Comparison of ENCODE assay signal across 8 cellular contexts in the genomic region with DNA sequence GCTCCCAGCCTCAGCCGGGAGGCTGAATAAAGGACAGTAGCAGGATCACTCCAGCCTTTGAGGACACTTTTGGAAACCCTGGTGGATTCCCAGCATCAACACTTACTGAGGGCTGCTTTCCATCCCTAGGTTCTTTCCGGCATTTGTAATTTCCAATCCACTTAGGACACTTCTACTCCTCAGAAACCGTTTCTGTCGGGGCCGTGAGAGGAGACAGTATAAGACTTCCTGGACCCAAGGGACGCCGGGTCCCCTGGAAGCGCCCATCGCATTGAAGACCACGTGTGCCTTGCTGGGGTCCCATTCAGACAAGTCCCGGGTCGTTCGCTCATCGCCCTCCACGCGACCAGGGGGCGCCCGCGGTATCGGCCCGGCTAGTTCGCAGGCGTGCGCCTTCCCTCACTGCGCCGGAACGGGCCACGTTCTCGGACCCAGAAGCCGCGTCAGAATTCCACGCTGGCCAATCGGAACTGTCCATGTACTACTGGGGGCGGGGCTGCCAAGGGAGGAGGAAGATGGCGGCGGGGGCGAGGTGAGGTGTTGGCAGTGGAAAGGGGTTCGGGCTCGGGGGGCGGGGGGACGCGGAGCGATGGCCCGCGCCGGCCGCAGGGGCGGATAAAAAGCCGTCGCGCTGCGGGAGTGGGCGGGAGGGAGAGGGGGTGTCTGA. TPM values are rescaled to one million over a fixed set of nuclear protein-coding genes. Genes with fewer than 3 reads are reported as not detected.
DNase-seq lines count a peak whose midpoint lies in the region; ATAC-seq and TF ChIP-seq lines count a peak whose summit lies in the region.

A gene (plus strand): TSS at position 479 of the 667 bp plus-strand sequence. CDS start 202 bp downstream, outside the sequence.

- peak; percentile 34 to 66 for TF ChIP-seq RAD21 in liver (IDR thresholded peaks at IDR 0.05)

- under 1% methylated on average over 53 of the region's 53 CpGs for WGBS in liver

- no peaks in the 10 kb centered on the region for H3K9me3 ChIP-seq in CD4-positive, alpha-beta T cell (ENCODE audit: control insufficient read depth, low read length)
- no peaks in the 10 kb centered on the region for H3K9me3 ChIP-seq in liver (ENCODE audit: control insufficient read depth in 4 of 4, low read length in 3 of 4)

- H3K9ac ChIP-seq in liver (ENCODE audit: low read depth in 1 of 2, low read length in 2 of 2), result peak within 1 kb of the TSS in 1 of 2 donors; percentile 30

- peaks cover 0 to 3% (median 0%) of the 10 kb centered on the region in 4 donors for H3K36me3 ChIP-seq in liver (ENCODE audit: control insufficient read depth in 4 of 4, insufficient read depth in 3 of 4, low read depth in 1 of 4, low read length in 3 of 4)

- H3K27ac Mint-ChIP-seq in CD4-positive, alpha-beta T cell, result peak within 1 kb of the TSS; percentile 96

- CTCF ChIA-PET in CD4-positive, alpha-beta T cell (lab: Charles Lee), result interaction anchor here (2.0 kb wide), 1 partner anchor 71 kb away, joined by 5 read pairs; no protein-coding TSS in a partner anchor

- H3K27me3 ChIP-seq in CD4-positive, alpha-beta T cell (ENCODE audit: control insufficient read depth, insufficient read depth, low read length), result no peaks in the 10 kb centered on the region
- H3K27me3 ChIP-seq in liver (ENCODE audit: control insufficient read depth in 4 of 4, insufficient read depth in 4 of 4, low read length in 3 of 4), result no peaks in the 10 kb centered on the region

- TF ChIP-seq CTCF in CD4-positive, alpha-beta T cell (IDR thresholded peaks at IDR 0.05), result peak; percentile 86
- peak; percentile 55 for TF ChIP-seq CTCF in liver (IDR thresholded peaks at IDR 0.05; ENCODE audit: low read depth, low read length, missing input control)

- peak; percentile 95 to 99 (median 97) for DNase-seq in CD4-positive, alpha-beta T cell
- DNase-seq in HK-2 (ENCODE audit: unreplicated experiment) (peak; percentile 98), NCI-H82 (lab: John Stamatoyannopoulos, UW) (peak; percentile 99), dermis microvascular lymphatic vessel endothelial cell (ENCODE audit: low read depth in 2 of 2) (peak; percentile 94 to 98)
- peak; percentile 98 for DNase-seq in activated CD4-positive, alpha-beta T cell treated with anti-CD3 and anti-CD28 coated beads, Interleukin-2, amount 50 U/mL, for 4 hours
- peak; percentile 99 for DNase-seq in stimulated activated CD4-positive, alpha-beta T cell treated with anti-CD3 and anti-CD28 coated beads, Interleukin-4, amount 100 ng/mL, for 1 hour

- intact Hi-C loops in CD4-positive, alpha-beta T cell (cut with DNase I, micrococcal nuclease), result loop anchor here (1.0 to 10.0 kb wide), 12 partner anchors 73 to 1670 kb away; a partner anchor contains a TSS

- POLR2A ChIA-PET in CD4-positive, alpha-beta T cell (lab: Charles Lee), result interaction anchor here (1.2 kb wide), 1 partner anchor 73 kb away, joined by 5 read pairs; a partner anchor contains a TSS

- H3K4me1 Mint-ChIP-seq in CD4-positive, alpha-beta T cell (ENCODE audit: low read depth), result peaks cover 56% of the 10 kb centered on the region

- H3K4me3 Mint-ChIP-seq in CD4-positive, alpha-beta T cell, result peak within 1 kb of the TSS; percentile 99

- H3K27ac ChIP-seq in CD4-positive, alpha-beta T cell (ENCODE audit: low read depth, low read length), result peak within 1 kb of the TSS; percentile 44
- peak within 1 kb of the TSS; percentile 40 to 42 for H3K27ac ChIP-seq in liver (ENCODE audit: low read depth in 1 of 2, low read length in 2 of 2)

- no peaks in the 10 kb centered on the region for H3K27me3 Mint-ChIP-seq in CD4-positive, alpha-beta T cell

- H3K9me3 Mint-ChIP-seq in CD4-positive, alpha-beta T cell, result no peaks in the 10 kb centered on the region

- peak; percentile 96 for ATAC-seq in CD4-positive, alpha-beta T cell (ENCODE audit: poor library complexity)
- peak; percentile 96 for ATAC-seq in GM19455 (IDR thresholded peaks at IDR 0.05; ENCODE audit: unreplicated experiment)

- H3K36me3 Mint-ChIP-seq in CD4-positive, alpha-beta T cell (ENCODE audit: low read depth), result peaks cover 27% of the 10 kb centered on the region

- peak within 1 kb of the TSS; percentile 72 to 82 (median 73) for H3K4me3 ChIP-seq in liver (ENCODE audit: low read depth in 1 of 3, low read length in 3 of 3)

- H3K4me1 ChIP-seq in liver (ENCODE audit: control insufficient read depth in 4 of 4, insufficient read depth in 4 of 4, low read length in 3 of 4), result peaks cover 0 to 31% (median 17%) of the 10 kb centered on the region in 4 donors

TF ChIP-seq in liver, 16 proteins besides CTCF, POLR2A, EP300 and RAD21:
- peak in 1 of 2 donors; percentile 21 for TF ChIP-seq RXRA (IDR thresholded peaks at IDR 0.05)
- TF ChIP-seq YY1 (IDR thresholded peaks at IDR 0.05), result peak; percentile 97
- peak in 1 of 2 donors; percentile 84 for TF ChIP-seq GABPA (IDR thresholded peaks at IDR 0.05 in 1 of 2, conservative IDR thresholded peaks at IDR 0.05 in 1 of 2)
- no peak for TF ChIP-seq TAF1 (conservative IDR thresholded peaks at IDR 0.05)
- no peak for TF ChIP-seq JUND (IDR thresholded peaks at IDR 0.05)
- TF ChIP-seq, protein P1, sequence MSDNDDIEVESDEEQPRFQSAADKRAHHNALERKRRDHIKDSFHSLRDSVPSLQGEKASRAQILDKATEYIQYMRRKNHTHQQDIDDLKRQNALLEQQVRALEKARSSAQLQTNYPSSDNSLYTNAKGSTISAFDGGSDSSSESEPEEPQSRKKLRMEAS (IDR thresholded peaks at IDR 0.05), result peak; percentile 83
- peak; percentile 60 for TF ChIP-seq SP1 (IDR thresholded peaks at IDR 0.05)
- peak in 1 of 2 donors; percentile 23 for TF ChIP-seq HNF4A (conservative IDR thresholded peaks at IDR 0.05)
- TF ChIP-seq, protein P2, sequence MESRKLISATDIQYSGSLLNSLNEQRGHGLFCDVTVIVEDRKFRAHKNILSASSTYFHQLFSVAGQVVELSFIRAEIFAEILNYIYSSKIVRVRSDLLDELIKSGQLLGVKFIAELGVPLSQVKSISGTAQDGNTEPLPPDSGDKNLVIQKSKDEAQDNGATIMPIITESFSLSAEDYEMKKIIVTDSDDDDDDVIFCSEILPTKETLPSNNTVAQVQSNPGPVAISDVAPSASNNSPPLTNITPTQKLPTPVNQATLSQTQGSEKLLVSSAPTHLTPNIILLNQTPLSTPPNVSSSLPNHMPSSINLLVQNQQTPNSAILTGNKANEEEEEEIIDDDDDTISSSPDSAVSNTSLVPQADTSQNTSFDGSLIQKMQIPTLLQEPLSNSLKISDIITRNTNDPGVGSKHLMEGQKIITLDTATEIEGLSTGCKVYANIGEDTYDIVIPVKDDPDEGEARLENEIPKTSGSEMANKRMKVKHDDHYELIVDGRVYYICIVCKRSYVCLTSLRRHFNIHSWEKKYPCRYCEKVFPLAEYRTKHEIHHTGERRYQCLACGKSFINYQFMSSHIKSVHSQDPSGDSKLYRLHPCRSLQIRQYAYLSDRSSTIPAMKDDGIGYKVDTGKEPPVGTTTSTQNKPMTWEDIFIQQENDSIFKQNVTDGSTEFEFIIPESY (IDR thresholded peaks at IDR 0.05), result peak; percentile 80
- TF ChIP-seq, protein P3, sequence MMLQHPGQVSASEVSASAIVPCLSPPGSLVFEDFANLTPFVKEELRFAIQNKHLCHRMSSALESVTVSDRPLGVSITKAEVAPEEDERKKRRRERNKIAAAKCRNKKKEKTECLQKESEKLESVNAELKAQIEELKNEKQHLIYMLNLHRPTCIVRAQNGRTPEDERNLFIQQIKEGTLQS (IDR thresholded peaks at IDR 0.05), result no peak
- no peak for TF ChIP-seq NR2F2 (IDR thresholded peaks at IDR 0.05)
- no peak for TF ChIP-seq HNF4G (IDR thresholded peaks at IDR 0.05)
- TF ChIP-seq FOXA1 (IDR thresholded peaks at IDR 0.05), result no peak
- TF ChIP-seq, protein P4, sequence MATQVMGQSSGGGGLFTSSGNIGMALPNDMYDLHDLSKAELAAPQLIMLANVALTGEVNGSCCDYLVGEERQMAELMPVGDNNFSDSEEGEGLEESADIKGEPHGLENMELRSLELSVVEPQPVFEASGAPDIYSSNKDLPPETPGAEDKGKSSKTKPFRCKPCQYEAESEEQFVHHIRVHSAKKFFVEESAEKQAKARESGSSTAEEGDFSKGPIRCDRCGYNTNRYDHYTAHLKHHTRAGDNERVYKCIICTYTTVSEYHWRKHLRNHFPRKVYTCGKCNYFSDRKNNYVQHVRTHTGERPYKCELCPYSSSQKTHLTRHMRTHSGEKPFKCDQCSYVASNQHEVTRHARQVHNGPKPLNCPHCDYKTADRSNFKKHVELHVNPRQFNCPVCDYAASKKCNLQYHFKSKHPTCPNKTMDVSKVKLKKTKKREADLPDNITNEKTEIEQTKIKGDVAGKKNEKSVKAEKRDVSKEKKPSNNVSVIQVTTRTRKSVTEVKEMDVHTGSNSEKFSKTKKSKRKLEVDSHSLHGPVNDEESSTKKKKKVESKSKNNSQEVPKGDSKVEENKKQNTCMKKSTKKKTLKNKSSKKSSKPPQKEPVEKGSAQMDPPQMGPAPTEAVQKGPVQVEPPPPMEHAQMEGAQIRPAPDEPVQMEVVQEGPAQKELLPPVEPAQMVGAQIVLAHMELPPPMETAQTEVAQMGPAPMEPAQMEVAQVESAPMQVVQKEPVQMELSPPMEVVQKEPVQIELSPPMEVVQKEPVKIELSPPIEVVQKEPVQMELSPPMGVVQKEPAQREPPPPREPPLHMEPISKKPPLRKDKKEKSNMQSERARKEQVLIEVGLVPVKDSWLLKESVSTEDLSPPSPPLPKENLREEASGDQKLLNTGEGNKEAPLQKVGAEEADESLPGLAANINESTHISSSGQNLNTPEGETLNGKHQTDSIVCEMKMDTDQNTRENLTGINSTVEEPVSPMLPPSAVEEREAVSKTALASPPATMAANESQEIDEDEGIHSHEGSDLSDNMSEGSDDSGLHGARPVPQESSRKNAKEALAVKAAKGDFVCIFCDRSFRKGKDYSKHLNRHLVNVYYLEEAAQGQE (IDR thresholded peaks at IDR 0.05), result peak; percentile 44
- no peak for TF ChIP-seq FOXA2 (IDR thresholded peaks at IDR 0.05)
- peak in 1 of 2 donors; percentile 55 for TF ChIP-seq EGR1 (IDR thresholded peaks at IDR 0.05; ENCODE audit: low read depth in 2 of 2)

RNA-seq across cellular contexts. Expression of the gene that starts here (rescaled TPM):
- total RNA-seq in CD4-positive, alpha-beta T cell, result 10 to 100 TPM; 16.2 to 16.6 TPM
- total RNA-seq in dermis microvascular lymphatic vessel endothelial cell, result 11.6 and 15.8 TPM in 2 replicates
- 10 to 100 TPM; 17.4 to 26.4 TPM for total RNA-seq in liver
- polyA plus RNA-seq in liver, result 10 to 100 TPM in 1 of 2 donors, 1 to 10 TPM in 1; 10.0 to 20.6 TPM

Comparison
In these comparisons a context has a peak if more than half of its experiments do, and no peak if none do; other contexts are left out.
1. Peak in every context shown above with its lines: DNase-seq, ATAC-seq, H3K4me3 ChIP-seq and H3K27ac ChIP-seq.